ENCODE assay signal across 1 cellular context in the genomic region with DNA sequence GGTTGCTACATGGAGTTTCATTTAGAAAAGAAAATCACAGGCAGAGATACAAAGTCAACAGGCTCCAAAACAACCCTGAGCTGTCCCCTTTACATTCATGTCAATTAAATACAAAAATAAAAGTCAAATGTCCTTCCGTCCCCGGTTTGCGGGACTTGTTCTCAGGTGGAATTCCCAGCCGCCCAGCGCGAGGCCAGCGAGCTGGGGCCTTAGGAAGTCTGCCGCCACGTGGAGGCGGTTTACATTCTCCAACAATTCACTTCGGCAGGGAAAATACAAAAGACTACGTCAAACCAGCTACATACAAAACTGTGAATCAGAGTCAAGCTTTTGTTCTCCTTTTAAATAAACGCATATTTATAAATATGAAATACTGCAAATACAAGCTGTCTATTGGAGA.
TF ChIP-seq lines count a peak whose summit lies in the region.

No MANE protein-coding gene starts in this region.

TF ChIP-seq in GM23338, 12 proteins besides CTCF, POLR2A, EP300 and RAD21:
- TF ChIP-seq, protein P1, sequence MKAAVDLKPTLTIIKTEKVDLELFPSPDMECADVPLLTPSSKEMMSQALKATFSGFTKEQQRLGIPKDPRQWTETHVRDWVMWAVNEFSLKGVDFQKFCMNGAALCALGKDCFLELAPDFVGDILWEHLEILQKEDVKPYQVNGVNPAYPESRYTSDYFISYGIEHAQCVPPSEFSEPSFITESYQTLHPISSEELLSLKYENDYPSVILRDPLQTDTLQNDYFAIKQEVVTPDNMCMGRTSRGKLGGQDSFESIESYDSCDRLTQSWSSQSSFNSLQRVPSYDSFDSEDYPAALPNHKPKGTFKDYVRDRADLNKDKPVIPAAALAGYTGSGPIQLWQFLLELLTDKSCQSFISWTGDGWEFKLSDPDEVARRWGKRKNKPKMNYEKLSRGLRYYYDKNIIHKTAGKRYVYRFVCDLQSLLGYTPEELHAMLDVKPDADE (IDR thresholded peaks at IDR 0.05), result no peak
- TF ChIP-seq NANOG (IDR thresholded peaks at IDR 0.05; ENCODE audit: borderline replicate concordance) (no peak), JUNB (IDR thresholded peaks at IDR 0.05; ENCODE audit: unreplicated experiment) (no peak), STAT1 (IDR thresholded peaks at IDR 0.05; ENCODE audit: unreplicated experiment) (no peak)
- TF ChIP-seq, protein P2, sequence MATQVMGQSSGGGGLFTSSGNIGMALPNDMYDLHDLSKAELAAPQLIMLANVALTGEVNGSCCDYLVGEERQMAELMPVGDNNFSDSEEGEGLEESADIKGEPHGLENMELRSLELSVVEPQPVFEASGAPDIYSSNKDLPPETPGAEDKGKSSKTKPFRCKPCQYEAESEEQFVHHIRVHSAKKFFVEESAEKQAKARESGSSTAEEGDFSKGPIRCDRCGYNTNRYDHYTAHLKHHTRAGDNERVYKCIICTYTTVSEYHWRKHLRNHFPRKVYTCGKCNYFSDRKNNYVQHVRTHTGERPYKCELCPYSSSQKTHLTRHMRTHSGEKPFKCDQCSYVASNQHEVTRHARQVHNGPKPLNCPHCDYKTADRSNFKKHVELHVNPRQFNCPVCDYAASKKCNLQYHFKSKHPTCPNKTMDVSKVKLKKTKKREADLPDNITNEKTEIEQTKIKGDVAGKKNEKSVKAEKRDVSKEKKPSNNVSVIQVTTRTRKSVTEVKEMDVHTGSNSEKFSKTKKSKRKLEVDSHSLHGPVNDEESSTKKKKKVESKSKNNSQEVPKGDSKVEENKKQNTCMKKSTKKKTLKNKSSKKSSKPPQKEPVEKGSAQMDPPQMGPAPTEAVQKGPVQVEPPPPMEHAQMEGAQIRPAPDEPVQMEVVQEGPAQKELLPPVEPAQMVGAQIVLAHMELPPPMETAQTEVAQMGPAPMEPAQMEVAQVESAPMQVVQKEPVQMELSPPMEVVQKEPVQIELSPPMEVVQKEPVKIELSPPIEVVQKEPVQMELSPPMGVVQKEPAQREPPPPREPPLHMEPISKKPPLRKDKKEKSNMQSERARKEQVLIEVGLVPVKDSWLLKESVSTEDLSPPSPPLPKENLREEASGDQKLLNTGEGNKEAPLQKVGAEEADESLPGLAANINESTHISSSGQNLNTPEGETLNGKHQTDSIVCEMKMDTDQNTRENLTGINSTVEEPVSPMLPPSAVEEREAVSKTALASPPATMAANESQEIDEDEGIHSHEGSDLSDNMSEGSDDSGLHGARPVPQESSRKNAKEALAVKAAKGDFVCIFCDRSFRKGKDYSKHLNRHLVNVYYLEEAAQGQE (IDR thresholded peaks at IDR 0.05; ENCODE audit: unreplicated experiment), result no peak
